ENCODE assay signal across 24 cellular contexts in the genomic region with DNA sequence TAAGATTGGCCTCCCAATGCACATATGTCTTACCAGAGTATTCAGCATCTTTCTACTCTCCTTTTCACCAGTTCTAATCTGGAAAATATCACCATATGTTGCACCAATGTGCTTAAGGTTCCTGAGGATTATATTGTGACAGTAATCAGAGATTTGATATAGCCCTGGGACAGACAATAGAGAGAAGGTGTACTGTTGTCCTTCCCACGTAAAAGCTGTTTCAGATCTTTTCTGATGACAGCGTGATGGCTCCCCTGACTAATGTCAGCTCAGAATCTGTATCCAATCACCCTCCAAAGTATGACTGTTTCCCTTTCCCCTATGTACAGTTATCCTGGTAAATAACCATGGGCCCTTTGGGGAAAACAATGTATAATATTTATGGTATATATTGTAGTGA. TPM values are rescaled to one million over a fixed set of nuclear protein-coding genes. Genes with fewer than 3 reads are reported as not detected.
DNase-seq lines count a peak whose midpoint lies in the region; ATAC-seq, FAIRE-seq and TF ChIP-seq lines count a peak whose summit lies in the region.
"Had no signal": no experiment of that assay in that cellular context is flagged by ENCODE, and none has a peak within 500 bp of the region (broad histone marks: within the 10 kb centered on the region; RNA-seq: fewer than 3 reads in every experiment).

No MANE protein-coding gene starts in this region.

- no peak for FAIRE-seq in A549 (lab: Jason Lieb, UNC)
- FAIRE-seq: GM12878, GM12892, GM18507 had no signal

- H3K4me3 Mint-ChIP-seq in brain = peak overlapping the region in 3 of 5 experiments; percentile 2 to 67 (median 4)
- H3K4me3 Mint-ChIP-seq: CD14-positive monocyte had no signal

- TF ChIP-seq CTCF in A549 (IDR thresholded peaks at IDR 0.05) (no peak), brain (conservative IDR thresholded peaks at IDR 0.05) (no peak)

- H3K36me3 Mint-ChIP-seq in brain = no peaks in the 10 kb centered on the region
- H3K36me3 Mint-ChIP-seq: CD14-positive monocyte; CD4-positive, alpha-beta memory T cell; CD4-positive, CD25-positive, alpha-beta regulatory T cell; CD8-positive, alpha-beta memory T cell had no signal

- H3K4me2 ChIP-seq in A549 = no peak overlapping the region
- H3K4me2 ChIP-seq: BLaER1 had no signal

- CTCF ChIA-PET in A549 (lab: Yijun Ruan, JAX) = interaction anchor here (1.1 to 6.4 kb wide), 2 partner anchors 17 to 34 kb away, joined by 4 to 41 read pairs; no protein-coding TSS in a partner anchor

- peaks cover 0 to 38% (median 3%) of the 10 kb centered on the region in 5 experiments for H3K9me3 Mint-ChIP-seq in brain
- H3K9me3 Mint-ChIP-seq: CD4-positive, alpha-beta memory T cell; CD4-positive, CD25-positive, alpha-beta regulatory T cell; CD8-positive, alpha-beta memory T cell had no signal

- no peak for TF ChIP-seq RAD21 in A549 (conservative IDR thresholded peaks at IDR 0.05 in 1 of 2, IDR thresholded peaks at IDR 0.05 in 1 of 2)

- 92% methylated on average over 2 of the region's 2 CpGs for WGBS in A549 (ENCODE audit: missing lambda C conversion rate)

- TF ChIP-seq POLR2A in A549 (IDR thresholded peaks at IDR 0.05; ENCODE audit: low read length) = no peak

- H3K4me1 Mint-ChIP-seq in brain = peaks cover 55% of the 10 kb centered on the region

- H3K4me1 ChIP-seq in A549 = peaks cover 36% of the 10 kb centered on the region

- POLR2A ChIA-PET in A549 (lab: Yijun Ruan, JAX) = no interaction called here

- TF ChIP-seq EP300 in A549 (IDR thresholded peaks at IDR 0.05) = no peak

- peak overlapping the region; percentile 30 to 37; a peak in 4 of 6 replicates for H3K27ac ChIP-seq in A549
- H3K27ac ChIP-seq: BLaER1 had no signal

- ATAC-seq in A549 (no peak), GM21528 (IDR thresholded peaks at IDR 0.05; ENCODE audit: low FRiP score, unreplicated experiment) (no peak)
- ATAC-seq: GM12878 had no signal

- no peak overlapping the region for H3K4me3 ChIP-seq in A549
- H3K4me3 ChIP-seq: BLaER1, GM12878 had no signal

- H3K27me3 Mint-ChIP-seq in brain = peaks cover 50% of the 10 kb centered on the region

- H3K27ac Mint-ChIP-seq in brain = peak overlapping the region in 2 of 5 experiments; percentile 47 to 50
- H3K27ac Mint-ChIP-seq: CD14-positive monocyte; CD4-positive, alpha-beta memory T cell; CD4-positive, CD25-positive, alpha-beta regulatory T cell; CD8-positive, alpha-beta memory T cell had no signal

- H3K9me3 ChIP-seq in A549 = no peaks in the 10 kb centered on the region
- H3K9me3 ChIP-seq: BE2C, BLaER1 had no signal

- no peak for DNase-seq in A549 (ENCODE audit: low read depth in 1 of 2, low spot score in 1 of 2)
- DNase-seq in NCI-H1048 (lab: John Stamatoyannopoulos, UW) = no peak
- DNase-seq in NCI-H1930 (lab: John Stamatoyannopoulos, UW) = no peak
- DNase-seq: ACHN; BE2C; C1 segment of cervical spinal cord; CD4-positive, alpha-beta memory T cell; CD4-positive, CD25-positive, alpha-beta regulatory T cell; CD8-positive, alpha-beta memory T cell; COR-L47; DMS 273 treated with DMSO at 0.1 percent for 48 hours; DMS153; DMS53; DMS79; DND-41; EL; GDM1 had no signal

TF ChIP-seq in A549, 52 proteins besides CTCF, POLR2A, EP300 and RAD21:
- no peak for TF ChIP-seq GATA3 (IDR thresholded peaks at IDR 0.05; ENCODE audit: borderline replicate concordance)
- TF ChIP-seq TFCP2L1 (CRISPR knock-in tag; IDR thresholded peaks at IDR 0.05) = no peak
- no peak for TF ChIP-seq RCOR1 (IDR thresholded peaks at IDR 0.05; ENCODE audit: low read depth, low read length)
- TF ChIP-seq, protein P1, sequence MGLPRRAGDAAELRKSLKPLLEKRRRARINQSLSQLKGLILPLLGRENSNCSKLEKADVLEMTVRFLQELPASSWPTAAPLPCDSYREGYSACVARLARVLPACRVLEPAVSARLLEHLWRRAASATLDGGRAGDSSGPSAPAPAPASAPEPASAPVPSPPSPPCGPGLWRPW (IDR thresholded peaks at IDR 0.05) = no peak
- no peak for TF ChIP-seq NR3C1 (IDR thresholded peaks at IDR 0.05)
- TF ChIP-seq ZFP36 (IDR thresholded peaks at IDR 0.05; ENCODE audit: borderline replicate concordance, partially characterized antibody) = no peak
- TF ChIP-seq, protein P2, sequence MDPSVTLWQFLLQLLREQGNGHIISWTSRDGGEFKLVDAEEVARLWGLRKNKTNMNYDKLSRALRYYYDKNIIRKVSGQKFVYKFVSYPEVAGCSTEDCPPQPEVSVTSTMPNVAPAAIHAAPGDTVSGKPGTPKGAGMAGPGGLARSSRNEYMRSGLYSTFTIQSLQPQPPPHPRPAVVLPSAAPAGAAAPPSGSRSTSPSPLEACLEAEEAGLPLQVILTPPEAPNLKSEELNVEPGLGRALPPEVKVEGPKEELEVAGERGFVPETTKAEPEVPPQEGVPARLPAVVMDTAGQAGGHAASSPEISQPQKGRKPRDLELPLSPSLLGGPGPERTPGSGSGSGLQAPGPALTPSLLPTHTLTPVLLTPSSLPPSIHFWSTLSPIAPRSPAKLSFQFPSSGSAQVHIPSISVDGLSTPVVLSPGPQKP (IDR thresholded peaks at IDR 0.05; ENCODE audit: low read depth, low read length) = no peak
- TF ChIP-seq, protein P3, sequence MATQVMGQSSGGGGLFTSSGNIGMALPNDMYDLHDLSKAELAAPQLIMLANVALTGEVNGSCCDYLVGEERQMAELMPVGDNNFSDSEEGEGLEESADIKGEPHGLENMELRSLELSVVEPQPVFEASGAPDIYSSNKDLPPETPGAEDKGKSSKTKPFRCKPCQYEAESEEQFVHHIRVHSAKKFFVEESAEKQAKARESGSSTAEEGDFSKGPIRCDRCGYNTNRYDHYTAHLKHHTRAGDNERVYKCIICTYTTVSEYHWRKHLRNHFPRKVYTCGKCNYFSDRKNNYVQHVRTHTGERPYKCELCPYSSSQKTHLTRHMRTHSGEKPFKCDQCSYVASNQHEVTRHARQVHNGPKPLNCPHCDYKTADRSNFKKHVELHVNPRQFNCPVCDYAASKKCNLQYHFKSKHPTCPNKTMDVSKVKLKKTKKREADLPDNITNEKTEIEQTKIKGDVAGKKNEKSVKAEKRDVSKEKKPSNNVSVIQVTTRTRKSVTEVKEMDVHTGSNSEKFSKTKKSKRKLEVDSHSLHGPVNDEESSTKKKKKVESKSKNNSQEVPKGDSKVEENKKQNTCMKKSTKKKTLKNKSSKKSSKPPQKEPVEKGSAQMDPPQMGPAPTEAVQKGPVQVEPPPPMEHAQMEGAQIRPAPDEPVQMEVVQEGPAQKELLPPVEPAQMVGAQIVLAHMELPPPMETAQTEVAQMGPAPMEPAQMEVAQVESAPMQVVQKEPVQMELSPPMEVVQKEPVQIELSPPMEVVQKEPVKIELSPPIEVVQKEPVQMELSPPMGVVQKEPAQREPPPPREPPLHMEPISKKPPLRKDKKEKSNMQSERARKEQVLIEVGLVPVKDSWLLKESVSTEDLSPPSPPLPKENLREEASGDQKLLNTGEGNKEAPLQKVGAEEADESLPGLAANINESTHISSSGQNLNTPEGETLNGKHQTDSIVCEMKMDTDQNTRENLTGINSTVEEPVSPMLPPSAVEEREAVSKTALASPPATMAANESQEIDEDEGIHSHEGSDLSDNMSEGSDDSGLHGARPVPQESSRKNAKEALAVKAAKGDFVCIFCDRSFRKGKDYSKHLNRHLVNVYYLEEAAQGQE (IDR thresholded peaks at IDR 0.05) = no peak
- TF ChIP-seq MAFK (IDR thresholded peaks at IDR 0.05; ENCODE audit: partially characterized antibody) = no peak
- TF ChIP-seq, protein P4, sequence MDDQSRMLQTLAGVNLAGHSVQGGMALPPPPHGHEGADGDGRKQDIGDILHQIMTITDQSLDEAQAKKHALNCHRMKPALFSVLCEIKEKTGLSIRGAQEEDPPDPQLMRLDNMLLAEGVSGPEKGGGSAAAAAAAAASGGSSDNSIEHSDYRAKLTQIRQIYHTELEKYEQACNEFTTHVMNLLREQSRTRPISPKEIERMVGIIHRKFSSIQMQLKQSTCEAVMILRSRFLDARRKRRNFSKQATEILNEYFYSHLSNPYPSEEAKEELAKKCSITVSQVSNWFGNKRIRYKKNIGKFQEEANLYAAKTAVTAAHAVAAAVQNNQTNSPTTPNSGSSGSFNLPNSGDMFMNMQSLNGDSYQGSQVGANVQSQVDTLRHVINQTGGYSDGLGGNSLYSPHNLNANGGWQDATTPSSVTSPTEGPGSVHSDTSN (IDR thresholded peaks at IDR 0.05) = no peak
- no peak for TF ChIP-seq RARB (CRISPR knock-in tag; IDR thresholded peaks at IDR 0.05)
- no peak for TF ChIP-seq CEBPB (IDR thresholded peaks at IDR 0.05)
- no peak for TF ChIP-seq KDM5A (IDR thresholded peaks at IDR 0.05)
- no peak for TF ChIP-seq CBX2 (IDR thresholded peaks at IDR 0.05; ENCODE audit: borderline replicate concordance, low read depth)
- TF ChIP-seq EHMT2 (IDR thresholded peaks at IDR 0.05; ENCODE audit: low read depth) = no peak
- TF ChIP-seq, protein P5, sequence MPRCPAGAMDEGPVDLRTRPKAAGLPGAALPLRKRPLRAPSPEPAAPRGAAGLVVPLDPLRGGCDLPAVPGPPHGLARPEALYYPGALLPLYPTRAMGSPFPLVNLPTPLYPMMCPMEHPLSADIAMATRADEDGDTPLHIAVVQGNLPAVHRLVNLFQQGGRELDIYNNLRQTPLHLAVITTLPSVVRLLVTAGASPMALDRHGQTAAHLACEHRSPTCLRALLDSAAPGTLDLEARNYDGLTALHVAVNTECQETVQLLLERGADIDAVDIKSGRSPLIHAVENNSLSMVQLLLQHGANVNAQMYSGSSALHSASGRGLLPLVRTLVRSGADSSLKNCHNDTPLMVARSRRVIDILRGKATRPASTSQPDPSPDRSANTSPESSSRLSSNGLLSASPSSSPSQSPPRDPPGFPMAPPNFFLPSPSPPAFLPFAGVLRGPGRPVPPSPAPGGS (IDR thresholded peaks at IDR 0.05) = no peak
- TF ChIP-seq PHF8 (IDR thresholded peaks at IDR 0.05; ENCODE audit: borderline replicate concordance, low read depth) = no peak
- no peak for TF ChIP-seq MAZ (IDR thresholded peaks at IDR 0.05; ENCODE audit: borderline replicate concordance, low read depth, low read length)
- TF ChIP-seq ESRRA (IDR thresholded peaks at IDR 0.05; ENCODE audit: borderline replicate concordance, low read length) = no peak

RNA-seq across cellular contexts. Expression of a gene that starts 9.0 kb away (rescaled TPM):
- polyA plus RNA-seq in A549 (2011; rRNA removed) (350 and 419 TPM in 2 replicates), A549 (2017; fragmentation: RNase III; extraction: RNeasy Plus Mini Kit Qiagen cat#74134 plus additional on column Dnase treatment) (184 to 219 TPM (median 218 TPM) in 3 replicates), brain (ENCODE audit: insufficient read depth, low read depth, low replicate concordance) (2.8 TPM)
- polyA plus RNA-seq in A549 (2012; cell fraction: cytosol; rRNA removed) = 231 and 238 TPM in 2 replicates
- 1,019 and 1,045 TPM in 2 replicates for polyA plus RNA-seq in A549 (2012; cell fraction: nucleus; rRNA removed)
- 288 and 355 TPM in 2 replicates for polyA minus RNA-seq in A549 (2011; rRNA and poly(A)+ RNA removed)
- polyA plus RNA-seq: CD14-positive monocyte; CD4-positive, alpha-beta memory T cell; CD4-positive, CD25-positive, alpha-beta regulatory T cell; CD8-positive, alpha-beta memory T cell had no signal

Comparison
In these comparisons a context has a peak if more than half of its experiments do, and no peak if none do; other contexts are left out.
1. RNA of a gene that starts 9.0 kb away (polyA plus RNA-seq): 184 to 1,045 TPM in A549; 2.8 TPM in brain (single experiment); every median in the first group is over 10 times any median in the second.